Comparison of ENCODE assay signal across 13 cellular contexts in genomic region chr10:100043344-100043743, GRCh38. TPM values are rescaled to one million over a fixed set of nuclear protein-coding genes. Genes with fewer than 3 reads are reported as not detected.
DNase-seq lines count a peak whose midpoint lies in the region; ATAC-seq, FAIRE-seq and TF ChIP-seq lines count a peak whose summit lies in the region.
"Had no signal": no experiment of that assay in that cellular context is flagged by ENCODE, and none has a peak within 500 bp of the region (broad histone marks: within the 10 kb centered on the region; RNA-seq: fewer than 3 reads in every experiment).

No MANE protein-coding gene starts in this region.

- H3K4me3 ChIP-seq in GM12878 (no peak overlapping the region), parathyroid adenoma (ENCODE audit: low read depth, low read length) (no peak overlapping the region)

- H3K27ac Mint-ChIP-seq in stimulated activated naive B cell treated with anti-CD40 and anti-IgM and Interleukin-4, amounts not matched to agents 10 μg/mL and 1 μg/mL and 100 μg/mL, for 72 hours = no peak overlapping the region

- SMC1A ChIA-PET in GM12878 (lab: Charles Lee; ENCODE audit: uncharacterized antibody, unreplicated experiment) = interaction anchor here (3.1 to 10.7 kb wide), 3 partner anchors 36 to 196 kb away, joined by 37 to 173 read pairs (median 52); no protein-coding TSS in a partner anchor

- no peaks in the 10 kb centered on the region for H3K36me3 Mint-ChIP-seq in stimulated activated naive B cell treated with anti-CD40 and anti-IgM and Interleukin-4, amounts not matched to agents 10 μg/mL and 1 μg/mL and 100 μg/mL, for 72 hours

- POLR2A ChIA-PET in HEK293T (lab: Yijun Ruan, JAX) (interaction anchor here (0.6 kb wide), 1 partner anchor 35 kb away, joined by 3 read pairs; no protein-coding TSS in a partner anchor), GM12878 (lab: Charles Lee) (interaction anchor here (0.8 kb wide), 1 partner anchor 29 kb away, joined by 3 read pairs; no protein-coding TSS in a partner anchor)

- peaks cover 0 to 3% of the 10 kb centered on the region in 2 donors for H3K27me3 Mint-ChIP-seq in stimulated activated naive B cell treated with anti-CD40 and anti-IgM and Interleukin-4, amounts not matched to agents 10 μg/mL and 1 μg/mL and 100 μg/mL, for 72 hours

- H3K4me1 Mint-ChIP-seq in stimulated activated naive B cell treated with anti-CD40 and anti-IgM and Interleukin-4, amounts not matched to agents 10 μg/mL and 1 μg/mL and 100 μg/mL, for 72 hours = peaks cover 12 to 22% of the 10 kb centered on the region in 2 donors

- no peaks in the 10 kb centered on the region for H3K9me3 Mint-ChIP-seq in stimulated activated naive B cell treated with anti-CD40 and anti-IgM and Interleukin-4, amounts not matched to agents 10 μg/mL and 1 μg/mL and 100 μg/mL, for 72 hours

- CTCF ChIA-PET in HEK293T (lab: Yijun Ruan, JAX) (interaction anchor here (7.4 kb wide), 1 partner anchor 196 kb away, joined by 73 read pairs; no protein-coding TSS in a partner anchor), GM12878 (lab: Yijun Ruan, JAX) (interaction anchor here (0.6 to 13.4 kb wide), 3 partner anchors 64 to 193 kb away, joined by 3 to 340 read pairs (median 4); no protein-coding TSS in a partner anchor)

- TF ChIP-seq RAD21 in GM12878 (IDR thresholded peaks at IDR 0.05; ENCODE audit: insufficient read depth, low read depth, low read length) = no peak

- ATAC-seq in GM12878 (peak; percentile 18; the same call in 1 of the 3 replicates), HG02571 (IDR thresholded peaks at IDR 0.05; ENCODE audit: unreplicated experiment) (no peak)
- no peak for ATAC-seq in stimulated activated naive B cell treated with anti-CD40 and anti-IgM and Interleukin-4, amounts not matched to agents 10 μg/mL and 1 μg/mL and 100 μg/mL, for 72 hours (replicated peaks)

- H3K27me3 ChIP-seq in GM12878 (replicated peaks in 1 of 2; ENCODE audit: control insufficient read depth in 2 of 2, insufficient read depth in 2 of 2, low read length in 1 of 2) (no peaks in the 10 kb centered on the region), parathyroid adenoma (ENCODE audit: control insufficient read depth, insufficient read depth, low read length) (no peaks in the 10 kb centered on the region)

- H3K4me3 Mint-ChIP-seq in stimulated activated naive B cell treated with anti-CD40 and anti-IgM and Interleukin-4, amounts not matched to agents 10 μg/mL and 1 μg/mL and 100 μg/mL, for 72 hours = no peak overlapping the region

- H3K4me1 ChIP-seq in GM12878 (ENCODE audit: control insufficient read depth, insufficient read depth, low read length) = peaks cover 35% of the 10 kb centered on the region
- peaks cover 62% of the 10 kb centered on the region for H3K4me1 ChIP-seq in parathyroid adenoma

- intact Hi-C loops in GM12878 (cut with micrococcal nuclease; ENCODE audit: unreplicated experiment) = no loop called here

- DNase-seq in DMS53 (lab: John Stamatoyannopoulos, UW) (peak; percentile 78), HEK293T (ENCODE audit: extremely low spot score) (no peak), GM12878 (ENCODE audit: low read depth, low spot score) (no peak), cerebellar cortex (ENCODE audit: low spot score) (no peak)
- no peak for DNase-seq in activated CD4-positive, CD25-positive, alpha-beta regulatory T cell treated with anti-CD3 and anti-CD28 coated beads, Interleukin-2, amount 50 U/mL, for 72 hours
- DNase-seq in stimulated activated naive B cell treated with anti-CD40 and anti-IgM and Interleukin-4, amounts not matched to agents 10 μg/mL and 1 μg/mL and 100 μg/mL, for 72 hours = no peak
- DNase-seq: GDM1, hypothalamus, NCI-H1092 treated with DMSO at 0.1 percent for 48 hours, posterior cingulate gyrus had no signal

- H3K9ac ChIP-seq in GM12878 (ENCODE audit: control insufficient read depth, insufficient read depth, low read length) = no peak overlapping the region
- H3K9ac ChIP-seq in parathyroid adenoma = no peak overlapping the region

- H3K27ac ChIP-seq in GM12878 (ENCODE audit: control insufficient read depth, insufficient read depth) = no peak overlapping the region
- H3K27ac ChIP-seq in parathyroid adenoma = peak overlapping the region; percentile 82

- H2AFZ ChIP-seq in GM12878 (ENCODE audit: control insufficient read depth, low read depth, low read length) (no peak overlapping the region), parathyroid adenoma (peak overlapping the region; percentile 65)

- no TSS peak for BruUV-seq in GM12878 (replicated peaks; lab: Mats Ljungman, UMichigan)

- no peak for TF ChIP-seq POLR2A in GM12878 (IDR thresholded peaks at IDR 0.05; ENCODE audit: low read depth, low read length)

- no peak overlapping the region for H3K4me2 ChIP-seq in GM12878 (ENCODE audit: control insufficient read depth, insufficient read depth)
- no peak overlapping the region for H3K4me2 ChIP-seq in parathyroid adenoma (ENCODE audit: low read length)

- H3K79me2 ChIP-seq in GM12878 (ENCODE audit: control insufficient read depth, insufficient read depth, low read length) = no peaks in the 10 kb centered on the region; the same call in 1 of the 2 replicates
- no peaks in the 10 kb centered on the region for H3K79me2 ChIP-seq in parathyroid adenoma

- RAD21 ChIA-PET in GM12878 (lab: Charles Lee; ENCODE audit: unreplicated experiment) = interaction anchor here (0.5 to 4.5 kb wide), 4 partner anchors 71 to 486 kb away, joined by 3 to 152 read pairs (median 3); no protein-coding TSS in a partner anchor

- no peaks in the 10 kb centered on the region for H4K20me1 ChIP-seq in GM12878 (ENCODE audit: control insufficient read depth, insufficient read depth)

- 100% methylated on average over 2 of the region's 2 CpGs for WGBS in GM12878 (ENCODE audit: insufficient coverage, insufficient replicate concordance, low lambda C conversion rate, missing lambda C conversion rate)

- TF ChIP-seq CTCF in GM12878 (IDR thresholded peaks at IDR 0.05 in 2 of 3, conservative IDR thresholded peaks at IDR 0.05 in 1 of 3; ENCODE audit: control insufficient read depth in 2 of 3, extremely low read depth in 1 of 3, insufficient read depth in 1 of 3, low read depth in 3 of 3, low read length in 3 of 3) (no peak), parathyroid adenoma (IDR thresholded peaks at IDR 0.05) (no peak)

- TF ChIP-seq EP300 in GM12878 (IDR thresholded peaks at IDR 0.05; ENCODE audit: borderline replicate concordance in 1 of 2, control insufficient read depth in 1 of 2, low read depth in 2 of 2, low read length in 2 of 2) = no peak

- no peaks in the 10 kb centered on the region for H3K36me3 ChIP-seq in GM12878 (ENCODE audit: control insufficient read depth in 2 of 2, insufficient read depth in 2 of 2, low read length in 1 of 2)
- H3K36me3 ChIP-seq in parathyroid adenoma (ENCODE audit: control insufficient read depth, insufficient read depth, low read length) = no peaks in the 10 kb centered on the region

- no peaks in the 10 kb centered on the region for H3K9me3 ChIP-seq in GM12878 (replicated peaks; ENCODE audit: control insufficient read depth, insufficient read depth, low read length)
- H3K9me3 ChIP-seq in parathyroid adenoma (ENCODE audit: control insufficient read depth, low read length) = no peaks in the 10 kb centered on the region

- no peak for FAIRE-seq in GM12878 (lab: Jason Lieb, UNC)
- FAIRE-seq: GM19239 had no signal

- in situ Hi-C loops in GM12878 (cut with MboI) = no loop called here

TF ChIP-seq in GM12878, 131 proteins besides CTCF, POLR2A, EP300 and RAD21 (continues in another document):
- TF ChIP-seq ZNF274 (IDR thresholded peaks at IDR 0.05; ENCODE audit: insufficient read depth, insufficient read length) (no peak), KDM1A (IDR thresholded peaks at IDR 0.05; ENCODE audit: borderline replicate concordance) (no peak), HDAC2 (IDR thresholded peaks at IDR 0.05) (no peak), ATF3 (IDR thresholded peaks at IDR 0.05; ENCODE audit: borderline replicate concordance, extremely low read depth, low read depth, low read length) (no peak)

RNA-seq across cellular contexts. Expression of gene DNMBP, which starts 33.6 kb away (rescaled TPM):
- 97.9 and 99.8 TPM in 2 replicates for total RNA-seq in GM12878 (2013; cell fraction: nucleolus; rRNA removed)
- total RNA-seq in GM12878 (2014; rRNA removed) (22.2 and 23.2 TPM in 2 replicates), GM12878 (2014; rRNA removed; fragmentation: Illumina TruSeq; extraction: Trizol) (25.9 and 26.8 TPM in 2 replicates), GM12878 (2021) (39.4 and 40.5 TPM in 2 replicates)
- 21.3 TPM for polyA plus RNA-seq in GM12878 (2011; ENCODE audit: low read depth)
- polyA plus RNA-seq in GM12878 (2011; rRNA removed) (10.5 and 13.0 TPM in 2 replicates), GM12878 (2014; fragmentation: Illumina TruSeq; extraction: Trizol) (45.0 and 45.2 TPM in 2 replicates), GM12878 (2014; fragmentation: Nextera tagmentation; extraction: Ambion mirVana) (1 to 10 TPM; 7.1 to 9.8 TPM), GM12878 (2014; rRNA removed) (23.3 and 24.7 TPM in 2 replicates), GM12878 (2016; fragmentation: Nextera tagmentation; extraction: Ambion mirVana) (10 to 100 TPM; 20.5 to 20.8 TPM)
- 12.4 and 17.4 TPM in 2 replicates for polyA plus RNA-seq in GM12878 (2011; cell fraction: cytosol; rRNA removed)
- 19.4 and 26.2 TPM in 2 replicates for polyA plus RNA-seq in GM12878 (2011; cell fraction: nucleus; rRNA removed)
- 26.1 and 36.2 TPM in 2 replicates for polyA plus RNA-seq in GM12878 (2012)
- polyA minus RNA-seq in GM12878 (2011; rRNA and poly(A)+ RNA removed) = 15.4 and 17.2 TPM in 2 replicates
- 7.2 and 10.7 TPM in 2 replicates for polyA minus RNA-seq in GM12878 (2011; cell fraction: cytosol; rRNA and poly(A)+ RNA removed)
- 12.7 and 22.6 TPM in 2 replicates for polyA minus RNA-seq in GM12878 (2011; cell fraction: nucleus; rRNA and poly(A)+ RNA removed)

RNA-seq across cellular contexts. Expression of gene CPN1, which starts 38.3 kb away (rescaled TPM):
- not detected in 2 replicates for total RNA-seq in GM12878 (2013; cell fraction: nucleolus; rRNA removed)
- total RNA-seq in GM12878 (2014; rRNA removed) (not detected in 2 replicates), GM12878 (2014; rRNA removed; fragmentation: Illumina TruSeq; extraction: Trizol) (not detected in 2 replicates), GM12878 (2021) (0.10 and 0.11 TPM in 2 replicates)
- not detected for polyA plus RNA-seq in GM12878 (2011; ENCODE audit: low read depth)
- polyA plus RNA-seq in GM12878 (2011; rRNA removed) (0.14 TPM in 1 of 2 replicates, not detected in the other), GM12878 (2014; fragmentation: Illumina TruSeq; extraction: Trizol) (not detected in 2 replicates), GM12878 (2014; fragmentation: Nextera tagmentation; extraction: Ambion mirVana) (under 1 TPM in 1 of 2 experiments, not detected in 1; 0.03 TPM), GM12878 (2014; rRNA removed) (0.14 TPM in 1 of 2 replicates, not detected in the other), GM12878 (2016; fragmentation: Nextera tagmentation; extraction: Ambion mirVana) (not detected)
- not detected in 2 replicates for polyA plus RNA-seq in GM12878 (2011; cell fraction: cytosol; rRNA removed)
- polyA plus RNA-seq in GM12878 (2011; cell fraction: nucleus; rRNA removed) = not detected in 2 replicates
- polyA plus RNA-seq in GM12878 (2012) = not detected in 2 replicates
- not detected in 2 replicates for polyA minus RNA-seq in GM12878 (2011; rRNA and poly(A)+ RNA removed)
- polyA minus RNA-seq in GM12878 (2011; cell fraction: cytosol; rRNA and poly(A)+ RNA removed) = not detected in 2 replicates
- not detected in 2 replicates for polyA minus RNA-seq in GM12878 (2011; cell fraction: nucleus; rRNA and poly(A)+ RNA removed)
